Comparison of ENCODE assay signal across 1 cellular context in the genomic region with DNA sequence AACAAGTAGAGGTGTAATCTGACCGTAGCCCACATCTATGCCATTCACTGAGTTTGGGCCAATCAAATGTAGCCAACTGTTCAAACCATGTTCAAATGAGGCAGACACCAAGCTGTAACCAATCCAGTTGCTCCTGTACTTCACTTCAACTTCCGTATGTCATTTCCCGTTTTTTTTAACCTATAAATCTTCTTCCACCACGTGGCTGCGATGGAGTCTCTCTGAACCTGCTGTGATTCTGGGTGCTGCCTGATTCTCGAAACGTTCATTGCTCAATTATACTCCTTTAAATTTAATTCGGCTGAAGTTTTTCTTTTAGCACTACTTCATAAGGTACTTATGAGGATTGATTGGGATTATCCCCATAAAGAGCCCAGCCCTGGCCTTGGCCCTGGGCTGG.
TF ChIP-seq lines count a peak whose summit lies in the region.

No MANE protein-coding gene starts in this region.

TF ChIP-seq in K562, 482 proteins besides CTCF, POLR2A, EP300 and RAD21 (continued from another document):
- TF ChIP-seq, protein P1, sequence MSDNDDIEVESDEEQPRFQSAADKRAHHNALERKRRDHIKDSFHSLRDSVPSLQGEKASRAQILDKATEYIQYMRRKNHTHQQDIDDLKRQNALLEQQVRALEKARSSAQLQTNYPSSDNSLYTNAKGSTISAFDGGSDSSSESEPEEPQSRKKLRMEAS (CRISPR knock-in tag; IDR thresholded peaks at IDR 0.05), result no peak
- TF ChIP-seq FOXM1 (IDR thresholded peaks at IDR 0.05; ENCODE audit: low read depth) (peak; percentile 72), FOXM1 (CRISPR knock-in tag; IDR thresholded peaks at IDR 0.05; ENCODE audit: low read depth) (no peak), MEF2D (tag; conservative IDR thresholded peaks at IDR 0.05; ENCODE audit: low read depth) (no peak)
